Comparison of ENCODE assay signal across 16 cellular contexts in the genomic region with DNA sequence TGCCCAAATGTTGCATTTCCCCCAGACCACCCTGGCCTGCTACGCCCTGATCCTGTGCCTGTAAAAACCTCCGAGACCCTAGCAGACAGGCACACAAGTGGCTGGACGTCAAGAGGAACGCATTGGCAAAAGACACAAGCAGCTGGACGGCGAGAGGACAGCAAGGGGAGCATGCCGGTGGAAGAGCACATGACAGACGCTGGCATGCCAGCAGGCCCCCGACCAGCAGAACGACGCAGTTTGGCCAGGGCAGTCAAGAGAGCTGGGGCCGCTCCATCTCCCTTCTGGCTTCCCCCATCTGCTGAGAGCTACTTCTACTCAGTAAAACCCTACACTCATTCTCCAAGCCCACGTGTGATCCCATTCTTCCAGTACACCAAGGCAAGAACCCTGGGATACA. TPM values are rescaled to one million over a fixed set of nuclear protein-coding genes. Genes with fewer than 3 reads are reported as not detected.
A peak's percentile ranks its signal among the peaks of the same experiment; 100 is the strongest.
DNase-seq lines count a peak whose midpoint lies in the region; ATAC-seq, FAIRE-seq and TF ChIP-seq lines count a peak whose summit lies in the region.
"Had no signal": no experiment of that assay in that cellular context is flagged by ENCODE, and none has a peak within 500 bp of the region (broad histone marks: within the 10 kb centered on the region; RNA-seq: fewer than 3 reads in every experiment).

No MANE protein-coding gene starts in this region.

- H3K4me1 Mint-ChIP-seq in endothelial cell (ENCODE audit: unreplicated experiment): no peaks in the 10 kb centered on the region

- H3K9me3 Mint-ChIP-seq in endothelial cell (ENCODE audit: unreplicated experiment): no peaks in the 10 kb centered on the region

- WGBS in HepG2 (ENCODE audit: low lambda C conversion rate): 90% methylated on average over 13 of the region's 13 CpGs
- 95% methylated on average over 9 of the region's 13 CpGs for WGBS in right lobe of liver (ENCODE audit: insufficient coverage, low coverage, low lambda C conversion rate, missing lambda C conversion rate)
- WGBS in right cardiac atrium: 76% methylated on average over 13 of the region's 13 CpGs

- H3K9me3 ChIP-seq in HepG2 (ENCODE audit: low read length) (no peaks in the 10 kb centered on the region), right lobe of liver (no peaks in the 10 kb centered on the region), right cardiac atrium (ENCODE audit: control insufficient read depth, low read length) (no peaks in the 10 kb centered on the region)
- H3K9me3 ChIP-seq: SJCRH30 had no signal

- peak overlapping the region; percentile 38; the same call in 1 of the 2 replicates for H3K4me2 ChIP-seq in HepG2 (ENCODE audit: low read depth, low read length)
- H3K4me2 ChIP-seq: KMS-11 had no signal

- CTCF ChIA-PET in HepG2 (lab: Yijun Ruan, JAX; ENCODE audit: low intra/inter-chr PET ratio, low total read pairs): no interaction called here

- peaks cover 33% of the 10 kb centered on the region for H3K4me1 ChIP-seq in HepG2 (ENCODE audit: insufficient read depth, low read length)
- no peaks in the 10 kb centered on the region for H3K4me1 ChIP-seq in right lobe of liver
- no peaks in the 10 kb centered on the region for H3K4me1 ChIP-seq in right cardiac atrium (ENCODE audit: control insufficient read depth, insufficient read depth, low read length)
- H3K4me1 ChIP-seq: SJCRH30 had no signal

- ATAC-seq in HepG2 (no peak), right lobe of liver (no peak), right cardiac atrium (peak; percentile 57), GM21576 (IDR thresholded peaks at IDR 0.05; ENCODE audit: unreplicated experiment) (no peak), GM21529 (IDR thresholded peaks at IDR 0.05; ENCODE audit: unreplicated experiment) (no peak), GM18909 (IDR thresholded peaks at IDR 0.05; ENCODE audit: poor library complexity, unreplicated experiment) (no peak)

- no peaks in the 10 kb centered on the region for H4K20me1 ChIP-seq in HepG2 (ENCODE audit: insufficient read depth, low read length)

- no peaks in the 10 kb centered on the region for H3K79me2 ChIP-seq in HepG2 (ENCODE audit: insufficient read depth, low read length)

- peaks cover 39% of the 10 kb centered on the region for H3K36me3 Mint-ChIP-seq in endothelial cell (ENCODE audit: low read depth, unreplicated experiment)

- H3K27me3 Mint-ChIP-seq in endothelial cell (ENCODE audit: unreplicated experiment): no peaks in the 10 kb centered on the region

- peak overlapping the region; percentile 68 for H3K9ac ChIP-seq in HepG2 (ENCODE audit: insufficient read depth, low read depth, low read length)
- H3K9ac ChIP-seq: GM23248, KMS-11 had no signal

- H3K36me3 ChIP-seq in HepG2 (replicated peaks in 1 of 2; ENCODE audit: control insufficient read depth in 1 of 2, insufficient read depth in 2 of 2, low read length in 2 of 2) (peaks cover 26 to 80% of the 10 kb centered on the region in 2 experiments), right lobe of liver (peaks cover 0 to 66% (median 31%) of the 10 kb centered on the region in 4 donors)

- DNase-seq in HepG2 (ENCODE audit: low spot score) (no peak), right lobe of liver (no peak), endothelial cell (ENCODE audit: low spot score) (no peak), right cardiac atrium (no peak)
- DNase-seq: GM23248, NCI-H1048, NCI-H1436 treated with DMSO at 0.1 percent for 48 hours, NCI-H2081 treated with DMSO at 0.1 percent for 48 hours, NCI-H510A, NCI-H774, RPMI8226, SJCRH30 had no signal

- in situ Hi-C loops in HepG2 (cut with HindIII; ENCODE audit: extremely low pct_ligation_motif_present, low pct_unique_long_range_greater_than_20kb): no loop called here

- TF ChIP-seq EP300 in HepG2 (IDR thresholded peaks at IDR 0.05; ENCODE audit: low read depth in 2 of 2, low read length in 2 of 2): no peak
- TF ChIP-seq EP300 in HepG2 (CRISPR knock-in tag; IDR thresholded peaks at IDR 0.05; ENCODE audit: borderline replicate concordance): no peak

- no peak for FAIRE-seq in HepG2 (lab: Jason Lieb, UNC)

- H3K27ac Mint-ChIP-seq in endothelial cell (ENCODE audit: unreplicated experiment): no peak overlapping the region

- H3K27ac ChIP-seq in HepG2 (ENCODE audit: extremely low read length, insufficient read depth, low read length): peak overlapping the region; percentile 93
- H3K27ac ChIP-seq in right lobe of liver: no peak overlapping the region
- H3K27ac ChIP-seq in right cardiac atrium (ENCODE audit: low read length): no peak overlapping the region
- H3K27ac ChIP-seq: GM23248, KMS-11, SJCRH30 had no signal

- intact Hi-C loops in HepG2 (cut with micrococcal nuclease; ENCODE audit: unreplicated experiment) (loop anchor here (1.0 kb wide), 1 partner anchor 43 kb away; the partner anchor contains the start of gene SAP130), right lobe of liver (cut with DNase I) (no loop called here), right cardiac atrium (cut with DNase I) (no loop called here)

- no peak for TF ChIP-seq POLR2A in HepG2 (IDR thresholded peaks at IDR 0.05; ENCODE audit: insufficient read depth in 1 of 2, low read depth in 2 of 2, low read length in 2 of 2)
- TF ChIP-seq POLR2A in right lobe of liver (IDR thresholded peaks at IDR 0.05): no peak

- no peak for TF ChIP-seq RAD21 in HepG2 (CRISPR knock-in tag; IDR thresholded peaks at IDR 0.05)

- H3K27me3 ChIP-seq in HepG2 (ENCODE audit: control insufficient read depth in 1 of 2, insufficient read depth in 2 of 2, low read length in 2 of 2): no peaks in the 10 kb centered on the region
- no peaks in the 10 kb centered on the region for H3K27me3 ChIP-seq in right lobe of liver
- H3K27me3 ChIP-seq in right cardiac atrium (ENCODE audit: control insufficient read depth, insufficient read depth): no peaks in the 10 kb centered on the region
- H3K27me3 ChIP-seq: SJCRH30 had no signal

- H2AFZ ChIP-seq in HepG2 (ENCODE audit: low read length): no peak overlapping the region
- H2AFZ ChIP-seq: GM23248 had no signal

- no TSS peak for BruUV-seq in HepG2 (replicated peaks; lab: Mats Ljungman, UMichigan)

- POLR2A ChIA-PET in HepG2 (lab: Yijun Ruan, JAX): no interaction called here

- H3K4me3 ChIP-seq in HepG2 (replicated peaks in 1 of 3; ENCODE audit: insufficient read depth in 1 of 3, low read depth in 2 of 3, low read length in 3 of 3) (peak overlapping the region in 1 of 3 experiments; percentile 29; a peak in 1 of 6 replicates), right lobe of liver (no peak overlapping the region), right cardiac atrium (ENCODE audit: low read length) (no peak overlapping the region)
- H3K4me3 ChIP-seq: GM23248, SJCRH30 had no signal

- H3K4me3 Mint-ChIP-seq in endothelial cell (ENCODE audit: unreplicated experiment): peak overlapping the region; percentile 26

- TF ChIP-seq CTCF in HepG2 (CRISPR knock-in tag; IDR thresholded peaks at IDR 0.05) (peak; percentile 9; the same call in 1 of the 2 replicates), right lobe of liver (IDR thresholded peaks at IDR 0.05) (no peak), endothelial cell (IDR thresholded peaks at IDR 0.05; ENCODE audit: unreplicated experiment) (no peak)

TF ChIP-seq in HepG2, 621 proteins besides CTCF, POLR2A, EP300 and RAD21 (continues in another document):
- TF ChIP-seq UBTF (CRISPR knock-in tag; IDR thresholded peaks at IDR 0.05): no peak
- TF ChIP-seq HDAC2 (CRISPR knock-in tag; IDR thresholded peaks at IDR 0.05): peak; percentile 4; the same call in 1 of the 2 replicates
- TF ChIP-seq ZNF564 (CRISPR knock-in tag; IDR thresholded peaks at IDR 0.05): no peak

RNA-seq across cellular contexts. Expression of gene SAP130, which starts 42.1 kb away (rescaled TPM):
- total RNA-seq in HepG2 (2016; rRNA removed; fragmentation: Illumina TruSeq; extraction: Trizol) (11.1 and 14.5 TPM in 2 replicates), right lobe of liver (10 to 100 TPM in 2 of 6 experiments, 1 to 10 TPM in 4; 5.0 to 11.5 (median 9.1) TPM), endothelial cell (ENCODE audit: unreplicated experiment) (39.4 TPM), right cardiac atrium (10 to 100 TPM; 11.8 to 15.0 (median 12.6) TPM)
- 4.8 and 5.0 TPM in 2 replicates for total RNA-seq in HepG2 (2016; cell fraction: cytosol; rRNA removed; fragmentation: Illumina TruSeq; extraction: Trizol; ENCODE audit: low read depth)
- 9.6 and 12.8 TPM in 2 replicates for total RNA-seq in HepG2 (2016; cell fraction: insoluble cytoplasmic fraction; rRNA removed; fragmentation: Illumina TruSeq; extraction: Trizol)
- 9.9 and 10.8 TPM in 2 replicates for total RNA-seq in HepG2 (2016; cell fraction: membrane; rRNA removed; fragmentation: Illumina TruSeq; extraction: Trizol)
- 9.9 and 12.6 TPM in 2 replicates for total RNA-seq in HepG2 (2016; cell fraction: nucleus; rRNA removed; fragmentation: Illumina TruSeq; extraction: Trizol)
- polyA plus RNA-seq in HepG2 (2011; rRNA removed) (16.3 and 18.6 TPM in 2 replicates), right cardiac atrium (5.7 TPM)
- 5.3 and 5.8 TPM in 2 replicates for polyA plus RNA-seq in HepG2 (2011; cell fraction: cytosol; rRNA removed)
- 20.4 and 27.2 TPM in 2 replicates for polyA plus RNA-seq in HepG2 (2011; cell fraction: nucleus; rRNA removed)
- polyA plus RNA-seq in HepG2 (2012): 14.8 and 16.7 TPM in 2 replicates
- 2.2 and 2.7 TPM in 2 replicates for polyA plus RNA-seq in HepG2 (2016; cell fraction: cytosol; fragmentation: Illumina TruSeq; extraction: Trizol; ENCODE audit: low read depth)
- polyA plus RNA-seq in HepG2 (2016; cell fraction: insoluble cytoplasmic fraction; fragmentation: Illumina TruSeq; extraction: Trizol; ENCODE audit: low read depth): 22.5 and 29.3 TPM in 2 replicates
- 7.3 and 8.9 TPM in 2 replicates for polyA plus RNA-seq in HepG2 (2016; cell fraction: membrane; fragmentation: Illumina TruSeq; extraction: Trizol; ENCODE audit: low read depth)
- polyA plus RNA-seq in HepG2 (2016; cell fraction: nucleus; fragmentation: Illumina TruSeq; extraction: Trizol; ENCODE audit: insufficient read depth, low read depth): 20.0 and 21.0 TPM in 2 replicates
- 28.1 and 54.4 TPM in 2 replicates for polyA minus RNA-seq in HepG2 (2011; rRNA and poly(A)+ RNA removed; ENCODE audit: low replicate concordance)
- polyA minus RNA-seq in HepG2 (2011; cell fraction: cytosol; rRNA and poly(A)+ RNA removed): 11.8 and 13.8 TPM in 2 replicates
- 16.5 and 19.1 TPM in 2 replicates for polyA minus RNA-seq in HepG2 (2011; cell fraction: nucleus; rRNA and poly(A)+ RNA removed)

Comparison
In these comparisons a context has a peak if more than half of its experiments do, and no peak if none do; other contexts are left out.
1. ATAC-seq: peak in right cardiac atrium (2 of 2); none in HepG2 (single experiment), right lobe of liver (0 of 4), GM21576 (single experiment), GM21529 (single experiment) and GM18909 (single experiment).